16 cellular contexts compared by ENCODE assay signal in genomic region chr6:166952567-166953464, GRCh38. TPM values are rescaled to one million over a fixed set of nuclear protein-coding genes. Genes with fewer than 3 reads are reported as not detected.
DNase-seq lines count a peak whose midpoint lies in the region; ATAC-seq and TF ChIP-seq lines count a peak whose summit lies in the region.
"Had no signal": no experiment of that assay in that cellular context is flagged by ENCODE, and none has a peak within 500 bp of the region (broad histone marks: within the 10 kb centered on the region; RNA-seq: fewer than 3 reads in every experiment).

No MANE protein-coding gene starts in this region.

- intact Hi-C loops in esophagus squamous epithelium (cut with DNase I), result no loop called here

- H3K36me3 ChIP-seq in thymus (ENCODE audit: control insufficient read depth, insufficient read depth), result peaks cover 3% of the 10 kb centered on the region
- H3K36me3 ChIP-seq in esophagus squamous epithelium, result peaks cover 0 to 16% (median 0%) of the 10 kb centered on the region in 3 donors
- H3K36me3 ChIP-seq: WERI-Rb-1 had no signal

- H3K4me3 ChIP-seq in thymus (ENCODE audit: low read length) (no peak overlapping the region), esophagus squamous epithelium (no peak overlapping the region)
- H3K4me3 ChIP-seq: mucosa of descending colon had no signal

- TF ChIP-seq POLR2A in esophagus squamous epithelium (IDR thresholded peaks at IDR 0.05), result no peak

- no peaks in the 10 kb centered on the region for H3K27me3 ChIP-seq in thymus (ENCODE audit: control insufficient read depth, insufficient read depth)
- H3K27me3 ChIP-seq in esophagus squamous epithelium, result no peaks in the 10 kb centered on the region

- H3K9me3 ChIP-seq in thymus (ENCODE audit: control insufficient read depth), result no peaks in the 10 kb centered on the region
- no peaks in the 10 kb centered on the region for H3K9me3 ChIP-seq in esophagus squamous epithelium
- H3K9me3 ChIP-seq: mucosa of descending colon had no signal

- H3K4me1 ChIP-seq in thymus (ENCODE audit: control insufficient read depth, insufficient read depth, low read length), result peaks cover 22% of the 10 kb centered on the region
- H3K4me1 ChIP-seq in esophagus squamous epithelium, result peaks cover 10 to 54% (median 21%) of the 10 kb centered on the region in 3 donors

- no peak for ATAC-seq in GM21717 (IDR thresholded peaks at IDR 0.05; ENCODE audit: unreplicated experiment)
- ATAC-seq: mucosa of descending colon, Right ventricle myocardium inferior had no signal

- no peak for TF ChIP-seq CTCF in esophagus squamous epithelium (IDR thresholded peaks at IDR 0.05)

- H3K27ac ChIP-seq in thymus (ENCODE audit: low read depth) (peak overlapping the region; percentile 0), esophagus squamous epithelium (no peak overlapping the region)
- H3K27ac ChIP-seq: WERI-Rb-1 had no signal

- WGBS in thymus, result 89% methylated on average over 17 of the region's 17 CpGs
- 64 to 69% methylated on average over 15 to 17 of the region's 17 CpGs for WGBS in esophagus squamous epithelium, 2 donors

- DNase-seq in activated T-cell treated with anti-CD3 and anti-CD28 coated beads, Interleukin-2, amount 50 U/mL, for 1 hour, result peak; percentile 39
- DNase-seq in activated T-cell treated with anti-CD3 and anti-CD28 coated beads for 4 hours, result no peak
- peak; percentile 28 for DNase-seq in activated effector memory CD4-positive, alpha-beta T cell treated with Interleukin-2 at 50 U/mL for 16 hours
- peak; percentile 29 for DNase-seq in left kidney (ENCODE audit: low read depth, low spot score)
- no peak for DNase-seq in HUDEP-2 (lab: John Stamatoyannopoulos, UW; ENCODE audit: unreplicated experiment in 76 of 76)
- DNase-seq in esophagus squamous epithelium (lab: John Stamatoyannopoulos, UW), result no peak
- DNase-seq: 8988T, KBM-7, NCI-H1694 treated with DMSO at 0.1 percent for 48 hours, NCI-H69, retina, WERI-Rb-1 had no signal

RNA-seq across cellular contexts. Expression of gene RNASET2, which starts 3.5 kb away (rescaled TPM):
- polyA plus RNA-seq in thymus, result 151 TPM
- total RNA-seq in esophagus squamous epithelium, result 10 to 100 TPM; 29.1 to 56.7 (median 41.2) TPM

RNA-seq across cellular contexts. Expression of gene CEP43, which starts 46.4 kb away (rescaled TPM):
- polyA plus RNA-seq in thymus, result 15.8 TPM
- total RNA-seq in esophagus squamous epithelium, result 10 to 100 TPM; 13.0 to 18.6 (median 13.3) TPM

Comparison
In these comparisons a context has a peak if more than half of its experiments do, and no peak if none do; other contexts are left out.
1. DNase-seq: peak in activated T-cell treated with anti-CD3 and anti-CD28 coated beads, Interleukin-2, amount 50 U/mL, for 1 hour (single experiment), activated effector memory CD4-positive, alpha-beta T cell treated with Interleukin-2 at 50 U/mL for 16 hours (single experiment) and left kidney (single experiment); none in activated T-cell treated with anti-CD3 and anti-CD28 coated beads for 4 hours (single experiment), HUDEP-2 (0 of 76) and esophagus squamous epithelium (single experiment).